Comparison of ENCODE assay signal across 19 cellular contexts in the genomic region with DNA sequence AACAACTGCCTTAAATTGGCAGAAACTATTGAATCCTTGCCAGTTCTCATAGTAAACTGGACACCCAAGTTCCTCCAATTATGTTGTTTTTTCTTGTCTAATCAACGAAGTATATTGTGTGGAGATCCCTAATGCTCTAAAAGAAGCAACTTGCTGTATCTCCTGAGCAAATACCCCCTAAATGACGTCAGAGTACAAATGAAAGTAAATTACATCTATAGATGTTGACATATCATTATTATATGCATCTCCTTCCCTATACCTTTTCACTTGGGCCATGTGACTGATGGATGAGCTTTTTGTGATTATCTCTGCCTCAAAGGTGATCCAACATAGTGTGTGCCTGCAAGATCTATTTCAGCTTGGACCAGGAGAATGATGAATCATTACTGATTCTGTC.
"Had no signal": no experiment of that assay in that cellular context is flagged by ENCODE, and none has a peak within 500 bp of the region (broad histone marks: within the 10 kb centered on the region; RNA-seq: fewer than 3 reads in every experiment).

No MANE protein-coding gene starts in this region.

- DNase-seq: hypothalamus; immature natural killer cell; kidney; left ventricle myocardium inferior; midbrain; mucosa of descending colon; naive thymus-derived CD4-positive, alpha-beta T cell; ovary; right cardiac atrium; sigmoid colon; small intestine; spleen; stimulated activated CD4-positive, alpha-beta T cell treated with anti-CD3 and anti-CD28 coated beads, Interleukin-4, amount 100 ng/mL, for 24 hours; stimulated activated naive CD4-positive, alpha-beta T cell; tibial artery; upper lobe of right lung had no signal

- H3K9me3 ChIP-seq: mucosa of descending colon, ovary, sigmoid colon, suprapubic skin, thoracic aorta, upper lobe of right lung had no signal

- H3K4me3 ChIP-seq: left ventricle myocardium inferior, lung, mucosa of descending colon, ovary, sigmoid colon, spleen, suprapubic skin, thoracic aorta, tibial artery, upper lobe of right lung had no signal

- H3K4me1 ChIP-seq: sigmoid colon, spleen, suprapubic skin, tibial artery, upper lobe of right lung had no signal

- H3K27me3 ChIP-seq: ovary, sigmoid colon, spleen, suprapubic skin, tibial artery, upper lobe of right lung had no signal

- H3K27ac ChIP-seq: left ventricle myocardium inferior, ovary, sigmoid colon, spleen, suprapubic skin, thoracic aorta, tibial artery, upper lobe of right lung had no signal

- H3K36me3 ChIP-seq: left ventricle myocardium inferior, ovary, sigmoid colon, spleen, suprapubic skin, thoracic aorta, tibial artery, upper lobe of right lung had no signal
